8 cellular contexts compared by ENCODE assay signal in the genomic region with DNA sequence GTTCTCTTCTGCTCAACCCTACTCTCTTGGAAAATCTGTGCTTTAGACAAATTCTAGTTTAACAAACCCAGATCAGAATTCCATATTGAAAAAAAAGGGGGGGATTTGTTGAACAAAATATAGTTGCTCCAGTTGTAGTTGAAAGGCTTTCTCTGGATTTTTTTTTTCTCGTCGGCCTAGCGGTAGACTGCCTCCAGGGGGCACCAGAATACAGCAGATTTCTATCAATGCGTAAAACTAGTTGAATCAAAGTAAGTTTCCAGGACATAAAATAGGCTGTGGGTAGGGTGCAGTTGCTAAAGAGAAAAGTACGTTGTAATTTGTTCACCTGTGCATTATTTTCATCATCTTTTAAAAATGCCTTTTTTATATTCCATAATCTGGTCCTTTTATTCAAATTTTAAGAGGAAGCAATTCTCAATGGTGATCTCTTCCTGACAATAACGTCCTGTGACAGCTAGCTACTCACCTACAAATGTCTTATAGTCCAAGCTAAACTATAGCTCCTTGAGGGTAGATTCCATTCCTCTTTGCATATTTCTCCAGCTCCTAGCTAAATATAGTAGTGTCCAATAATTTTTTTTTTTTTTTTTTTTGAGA.
A peak's percentile ranks its signal among the peaks of the same experiment; 100 is the strongest.
DNase-seq lines count a peak whose midpoint lies in the region.

No MANE protein-coding gene starts in this region.

- H3K79me1 ChIP-seq in mesenchymal stem cell (replicated peaks; ENCODE audit: low read length, poor library complexity, severe bottlenecking) = no peaks in the 10 kb centered on the region

- no peak overlapping the region for H3K4me2 ChIP-seq in mesenchymal stem cell (ENCODE audit: low read length, poor library complexity, severe bottlenecking)

- H3K23ac ChIP-seq in mesenchymal stem cell (ENCODE audit: low read length in 2 of 2) = no peak overlapping the region

- H3K9me3 ChIP-seq in mesenchymal stem cell (ENCODE audit: control insufficient read depth, low read length) = peaks cover 7% of the 10 kb centered on the region

- H4K8ac ChIP-seq in mesenchymal stem cell (ENCODE audit: low read length) = no peak overlapping the region

- no peaks in the 10 kb centered on the region for H3K4me1 ChIP-seq in mesenchymal stem cell (ENCODE audit: control insufficient read depth, insufficient read depth, low read depth, low read length)

- no peak overlapping the region for H3K4ac ChIP-seq in mesenchymal stem cell (ENCODE audit: low read depth in 1 of 2, low read length in 2 of 2)

- H3K27ac ChIP-seq in mesenchymal stem cell (ENCODE audit: low read length, poor library complexity, severe bottlenecking) = no peak overlapping the region

- H3K4me3 ChIP-seq in mesenchymal stem cell (ENCODE audit: insufficient read depth in 1 of 2, low read depth in 1 of 2, low read length in 2 of 2) = no peak overlapping the region

- H3K27me3 ChIP-seq in mesenchymal stem cell (ENCODE audit: control insufficient read depth in 1 of 2, insufficient read depth in 1 of 2, low read length in 2 of 2) = no peaks in the 10 kb centered on the region

- H2BK5ac ChIP-seq in mesenchymal stem cell (ENCODE audit: low read depth, low read length, poor library complexity, severe bottlenecking) = no peak overlapping the region

- H2BK15ac ChIP-seq in mesenchymal stem cell (ENCODE audit: low read depth, poor library complexity, severe bottlenecking) = no peak overlapping the region

- H2BK12ac ChIP-seq in mesenchymal stem cell (ENCODE audit: low read length in 2 of 2) = no peak overlapping the region

- no peak overlapping the region for H3K18ac ChIP-seq in mesenchymal stem cell (ENCODE audit: low read depth in 1 of 2, low read length in 2 of 2)

- no peak overlapping the region for H3K14ac ChIP-seq in mesenchymal stem cell (ENCODE audit: low read length in 2 of 2)

- WGBS in mesenchymal stem cell = 20% methylated on average over 5 of the region's 6 CpGs

- H2BK120ac ChIP-seq in mesenchymal stem cell (ENCODE audit: low read depth, low read length) = no peak overlapping the region

- no peak overlapping the region for H2AFZ ChIP-seq in mesenchymal stem cell (ENCODE audit: low read depth, low read length)

- no peak overlapping the region for H2AK5ac ChIP-seq in mesenchymal stem cell (ENCODE audit: low read length, severe bottlenecking)

- H4K91ac ChIP-seq in mesenchymal stem cell (ENCODE audit: low read length) = no peak overlapping the region

- no peak overlapping the region for H3K9ac ChIP-seq in mesenchymal stem cell (ENCODE audit: low read length)

- DNase-seq in NCI-H510A treated with DMSO at 0.1 percent for 48 hours (lab: John Stamatoyannopoulos, UW) (peak; percentile 54), NCI-H510A (lab: John Stamatoyannopoulos, UW) (no peak), NCI-H526 (lab: John Stamatoyannopoulos, UW) (peak; percentile 26 to 65), mesenchymal stem cell (peak; percentile 53), H4 (ENCODE audit: low spot score) (no peak)
- DNase-seq in activated CD4-positive, alpha-beta T cell treated with anti-CD3 and anti-CD28 coated beads, Interleukin-2, amount 50 U/mL, for 4 hours = peak; percentile 59
- peak; percentile 44 for DNase-seq in effector CD4-positive, alpha-beta T cell
- peak; percentile 26 to 50 for DNase-seq in stimulated activated CD8-positive, alpha-beta memory T cell treated with anti-CD3 and anti-CD28 coated beads, Interleukin-4, amount 100 ng/mL, for 1 hour (ENCODE audit: low read depth in 2 of 2, low spot score in 1 of 2)

- no peaks in the 10 kb centered on the region for H3K36me3 ChIP-seq in mesenchymal stem cell (ENCODE audit: control insufficient read depth in 1 of 2, insufficient read depth in 2 of 2, low read depth in 1 of 2, low read length in 2 of 2)

Comparison
In these comparisons a context has a peak if more than half of its experiments do, and no peak if none do; other contexts are left out.
1. DNase-seq: peak in NCI-H510A treated with DMSO at 0.1 percent for 48 hours (single experiment), NCI-H526 (2 of 2), activated CD4-positive, alpha-beta T cell treated with anti-CD3 and anti-CD28 coated beads, Interleukin-2, amount 50 U/mL, for 4 hours (2 of 2), effector CD4-positive, alpha-beta T cell (single experiment), mesenchymal stem cell (single experiment) and stimulated activated CD8-positive, alpha-beta memory T cell treated with anti-CD3 and anti-CD28 coated beads, Interleukin-4, amount 100 ng/mL, for 1 hour (2 of 2); none in NCI-H510A (single experiment) and H4 (single experiment).